In genomic region chr3:101248786-101249185, GRCh38 we compare ENCODE assay signal across 20 cellular contexts.
"Had no signal": no experiment of that assay in that cellular context is flagged by ENCODE, and none has a peak within 500 bp of the region (broad histone marks: within the 10 kb centered on the region; RNA-seq: fewer than 3 reads in every experiment).

No MANE protein-coding gene starts in this region.

- H3K36me3 ChIP-seq: ascending aorta, left ventricle myocardium inferior, spleen, upper lobe of right lung had no signal

- H3K27ac Mint-ChIP-seq: activated T-helper 2 cell treated with anti-CD3 and anti-CD28 coated beads, Interferon-gamma antibody, Interleukin-2, Interleukin-4, amounts not matched to agents 10 μg/mL and 5 μg/mL and 100 μg/mL, durations not matched to agents 14 hours and 24 hours and 36 hours; dendritic cell treated with granulocyte-macrophage colony-stimulating factor and Interleukin-4, amounts not matched to agents 40 ng/mL and 50 ng/mL, for 4 days; endodermal cell; natural killer cell treated with Interleukin-12 subunit alpha and Interleukin-12 subunit beta and Interleukin-15 and Interleukin-18, amount 100 ng/mL, for 72 hours had no signal

- H3K4me3 Mint-ChIP-seq: activated naive CD4-positive, alpha-beta T cell treated with anti-CD3 and anti-CD28 coated beads for 36 hours; activated naive CD8-positive, alpha-beta T cell treated with anti-CD3 and anti-CD28 coated beads, Interleukin-2, amount 50 U/mL, for 24 hours; dendritic cell treated with granulocyte-macrophage colony-stimulating factor and Interleukin-4, amounts not matched to agents 40 ng/mL and 50 ng/mL, for 4 days; endodermal cell; natural killer cell treated with Interleukin-12 subunit alpha and Interleukin-12 subunit beta and Interleukin-15 and Interleukin-18, amount 100 ng/mL, for 72 hours; stimulated activated naive CD8-positive, alpha-beta T cell treated with anti-CD3 and anti-CD28 coated beads, Interleukin-15, amount 100 ng/mL, for 72 hours had no signal

- H3K9me3 ChIP-seq: ascending aorta, left ventricle myocardium inferior, psoas muscle, spleen, testis, upper lobe of right lung had no signal

- H3K27ac ChIP-seq: ascending aorta, hepatocyte, left ventricle myocardium inferior, psoas muscle, testis, upper lobe of right lung had no signal

- H3K4me3 ChIP-seq: ascending aorta, hepatocyte, left ventricle myocardium inferior, psoas muscle, spleen, testis, upper lobe of right lung had no signal

- H3K4me2 ChIP-seq: hepatocyte had no signal

- H3K27me3 ChIP-seq: ascending aorta, hepatocyte, spleen, testis, upper lobe of right lung had no signal

- FAIRE-seq: keratinocyte had no signal

- H3K4me1 ChIP-seq: left ventricle myocardium inferior, psoas muscle, testis, upper lobe of right lung had no signal

- ATAC-seq: activated naive CD8-positive, alpha-beta T cell treated with anti-CD3 and anti-CD28 coated beads, Interleukin-2, amount 50 U/mL, for 24 hours; natural killer cell treated with Interleukin-12 subunit alpha and Interleukin-12 subunit beta and Interleukin-15 and Interleukin-18, amount 100 ng/mL, for 72 hours; psoas muscle; sciatic nerve; stimulated activated naive CD8-positive, alpha-beta T cell treated with anti-CD3 and anti-CD28 coated beads, Interleukin-15, amount 100 ng/mL, for 72 hours; upper lobe of right lung had no signal

- H3K79me2 ChIP-seq: hepatocyte had no signal

- H3K9me3 Mint-ChIP-seq: activated naive CD4-positive, alpha-beta T cell treated with anti-CD3 and anti-CD28 coated beads for 36 hours; activated T-helper 2 cell treated with anti-CD3 and anti-CD28 coated beads, Interferon-gamma antibody, Interleukin-2, Interleukin-4, amounts not matched to agents 10 μg/mL and 5 μg/mL and 100 μg/mL, durations not matched to agents 14 hours and 24 hours and 36 hours; natural killer cell treated with Interleukin-12 subunit alpha and Interleukin-12 subunit beta and Interleukin-15 and Interleukin-18, amount 100 ng/mL, for 72 hours had no signal

- H2AFZ ChIP-seq: hepatocyte had no signal

- H3K27me3 Mint-ChIP-seq: activated naive CD8-positive, alpha-beta T cell treated with anti-CD3 and anti-CD28 coated beads, Interleukin-2, amount 50 U/mL, for 24 hours; dendritic cell treated with granulocyte-macrophage colony-stimulating factor and Interleukin-4, amounts not matched to agents 40 ng/mL and 50 ng/mL, for 4 days; natural killer cell treated with Interleukin-12 subunit alpha and Interleukin-12 subunit beta and Interleukin-15 and Interleukin-18, amount 100 ng/mL, for 72 hours; stimulated activated naive CD8-positive, alpha-beta T cell treated with anti-CD3 and anti-CD28 coated beads, Interleukin-15, amount 100 ng/mL, for 72 hours had no signal

- DNase-seq: activated CD4-positive, alpha-beta T cell treated with anti-CD3 and anti-CD28 coated beads for 1 hour; activated CD4-positive, alpha-beta T cell treated with anti-CD3 and anti-CD28 coated beads, Interleukin-2, amount 50 U/mL, for 4 hours; activated naive CD4-positive, alpha-beta T cell treated with anti-CD3 and anti-CD28 coated beads for 36 hours; activated naive CD8-positive, alpha-beta T cell treated with anti-CD3 and anti-CD28 coated beads, Interleukin-2, amount 50 U/mL, for 24 hours; activated T-cell treated with anti-CD3 and anti-CD28 coated beads, Interleukin-2, amount 50 U/mL, for 1 hour; endodermal cell; left ventricle myocardium inferior; mesenchymal stem cell; psoas muscle; spleen; stimulated activated naive CD8-positive, alpha-beta T cell treated with anti-CD3 and anti-CD28 coated beads, Interleukin-15, amount 100 ng/mL, for 72 hours; testis; upper lobe of right lung had no signal
